Comparison of ENCODE assay signal across 1 cellular context in the genomic region with DNA sequence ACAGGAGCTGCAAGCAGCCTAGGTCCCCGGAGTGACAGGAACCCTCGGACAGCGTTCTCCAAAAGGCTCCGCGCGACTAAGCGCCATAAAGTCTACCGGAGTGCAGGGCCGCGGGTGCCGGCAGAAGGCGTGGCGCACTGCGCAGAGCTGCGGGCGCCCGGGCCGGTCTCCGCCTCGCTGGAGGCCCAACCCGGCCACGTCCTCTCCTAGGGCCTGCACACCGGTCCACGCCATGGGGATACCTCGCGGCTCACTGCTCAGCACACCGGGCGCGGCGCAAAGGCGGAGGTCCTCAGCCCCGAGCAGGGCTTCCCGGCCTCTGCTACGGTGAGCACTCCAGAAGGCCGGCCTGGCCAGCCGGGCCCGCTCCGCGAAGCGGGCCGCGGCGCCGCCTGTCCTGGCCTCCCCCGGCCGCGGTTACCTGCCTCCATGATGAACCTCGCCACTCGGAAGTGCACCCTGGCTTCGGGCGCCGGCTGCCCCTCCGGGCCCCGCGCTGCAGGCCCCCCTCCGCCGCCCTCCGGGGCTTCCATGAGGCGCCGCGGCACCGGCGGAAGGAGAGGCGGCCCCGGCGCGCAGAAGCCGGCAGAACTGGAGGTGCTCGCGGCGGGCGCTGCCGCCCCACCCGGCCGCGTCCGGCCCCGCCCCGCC.
TF ChIP-seq lines count a peak whose summit lies in the region.

Gene CCNQ, minus strand, starts transcription at position 599 of the 651 bp plus-strand sequence. Its CDS starts 66 bp downstream, at position 533.

TF ChIP-seq in H1, 55 proteins besides CTCF, POLR2A, EP300 and RAD21:
- 0 out of 2 replicates have a peak, but pooled peaks have one; percentile 32 for TF ChIP-seq TAF1 (IDR thresholded peaks at IDR 0.05; ENCODE audit: low read depth, low read length)
- peak; percentile 25 for TF ChIP-seq KDM4A (IDR thresholded peaks at IDR 0.05; ENCODE audit: low read depth, low read length, severe bottlenecking)
- no peak for TF ChIP-seq RBBP5 (IDR thresholded peaks at IDR 0.05; ENCODE audit: borderline replicate concordance, low read depth, low read length)
- peak; percentile 69 for TF ChIP-seq PHF8 (conservative IDR thresholded peaks at IDR 0.05; ENCODE audit: low read depth, low read length)
- no peak for TF ChIP-seq KDM1A (IDR thresholded peaks at IDR 0.05; ENCODE audit: borderline replicate concordance, low read length)
- no peak for TF ChIP-seq BRCA1 (IDR thresholded peaks at IDR 0.05; ENCODE audit: low read depth, low read length)
- TF ChIP-seq SIN3A (conservative IDR thresholded peaks at IDR 0.05 in 1 of 2, IDR thresholded peaks at IDR 0.05 in 1 of 2; ENCODE audit: low read depth in 1 of 2, low read length in 2 of 2), result no peak
- TF ChIP-seq YY1 (IDR thresholded peaks at IDR 0.05; ENCODE audit: low read depth, low read length), result no peak
- no peak for TF ChIP-seq EGR1 (IDR thresholded peaks at IDR 0.05; ENCODE audit: borderline replicate concordance, low read depth, low read length)
- no peak for TF ChIP-seq HDAC2 (IDR thresholded peaks at IDR 0.05; ENCODE audit: borderline replicate concordance in 1 of 2, low read depth in 2 of 2, low read length in 2 of 2)
- TF ChIP-seq CREB1 (IDR thresholded peaks at IDR 0.05), result no peak
- TF ChIP-seq SP1 (IDR thresholded peaks at IDR 0.05; ENCODE audit: low read depth, low read length), result no peak
